8 cellular contexts compared by ENCODE assay signal in the genomic region with DNA sequence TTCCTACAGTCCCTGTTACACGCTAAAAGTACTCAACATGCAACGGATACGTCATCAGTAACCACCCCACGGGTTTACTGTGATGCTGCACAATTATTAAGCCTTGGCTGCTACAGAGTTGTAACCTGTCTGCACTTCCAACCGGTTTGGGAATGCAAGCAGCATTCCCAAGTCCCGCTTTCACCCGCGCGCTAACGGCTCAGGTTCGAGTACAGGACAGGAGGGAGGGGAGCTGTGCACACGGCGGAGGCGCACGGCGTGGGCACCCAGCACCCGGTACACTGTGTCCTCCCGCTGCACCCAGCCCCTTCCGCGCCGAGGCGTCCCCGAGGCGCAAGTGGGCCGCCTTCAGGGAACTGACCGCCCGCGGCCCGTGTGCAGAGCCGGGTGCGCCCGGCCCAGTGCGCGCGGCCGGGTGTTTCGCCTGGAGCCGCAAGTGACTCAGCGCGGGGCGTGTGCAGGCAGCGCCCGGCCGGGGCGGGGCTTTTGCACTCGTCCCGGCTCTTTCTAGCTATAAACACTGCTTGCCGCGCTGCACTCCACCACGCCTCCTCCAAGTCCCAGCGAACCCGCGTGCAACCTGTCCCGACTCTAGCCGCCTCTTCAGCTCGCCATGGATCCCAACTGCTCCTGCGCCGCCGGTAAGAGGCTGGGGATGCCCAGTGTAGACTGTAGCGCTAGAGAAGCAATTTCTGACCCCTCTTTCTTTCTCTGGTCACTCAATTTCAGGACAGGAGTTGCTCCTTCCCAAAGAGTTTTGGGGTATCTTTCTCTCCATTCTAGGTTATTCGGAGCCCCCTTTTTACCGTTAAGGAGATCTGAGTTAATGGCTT. TPM values are rescaled to one million over a fixed set of nuclear protein-coding genes. Genes with fewer than 3 reads are reported as not detected.
DNase-seq lines count a peak whose midpoint lies in the region; ATAC-seq and TF ChIP-seq lines count a peak whose summit lies in the region.

A gene (plus strand): TSS at position 542 of the 833 bp plus-strand sequence. CDS start 72 bp downstream, at position 614.

- H3K9ac ChIP-seq in HUES64 (ENCODE audit: low read depth, low read length) = peak within 1 kb of the TSS; percentile 18; the same call in 1 of the 2 replicates

- H3K27ac ChIP-seq in HUES64 (ENCODE audit: low read depth, low read length) = no peak within 1 kb of the TSS

- 6% methylated on average over 62 of the region's 62 CpGs for WGBS in HUES64

- TF ChIP-seq CTCF in mucosa of descending colon (IDR thresholded peaks at IDR 0.05) = no peak

- H3K36me3 ChIP-seq in HUES64 (ENCODE audit: insufficient read depth, low read length) = no peaks in the 10 kb centered on the region
- H3K36me3 ChIP-seq in mucosa of descending colon (ENCODE audit: low read depth) = no peaks in the 10 kb centered on the region

- H3K9me3 ChIP-seq in HUES64 (ENCODE audit: insufficient read depth, low read depth, low read length) (no peaks in the 10 kb centered on the region), mucosa of descending colon (no peaks in the 10 kb centered on the region)

- H3K4me1 ChIP-seq in HUES64 (ENCODE audit: insufficient read depth, low read length) (peaks cover 18% of the 10 kb centered on the region), mucosa of descending colon (ENCODE audit: low read depth) (peaks cover 20% of the 10 kb centered on the region)

- intact Hi-C loops in mucosa of descending colon (cut with DNase I, micrococcal nuclease) = loop anchor here in 1 of 2 donors (10.0 kb wide), 1 partner anchor 93 kb away; no protein-coding TSS in a partner anchor

- H3K4me3 ChIP-seq in HUES64 (ENCODE audit: low read length) (peak within 1 kb of the TSS; percentile 53), mucosa of descending colon (peak within 1 kb of the TSS; percentile 0)

- ATAC-seq in GM21515 (IDR thresholded peaks at IDR 0.05; ENCODE audit: unreplicated experiment) (peak; percentile 92), mucosa of descending colon (peak; percentile 92)

- H3K27me3 ChIP-seq in HUES64 (ENCODE audit: insufficient read depth, low read length) = peaks cover 85% of the 10 kb centered on the region

- DNase-seq in DMS 273 (lab: John Stamatoyannopoulos, UW; ENCODE audit: unreplicated experiment) (peak; percentile 98), OCI-M1 (lab: John Stamatoyannopoulos, UW) (peak; percentile 95), activated T-cell treated with anti-CD3 and anti-CD28 coated beads for 24 hours (ENCODE audit: low read depth) (peak; percentile 88), epidermal melanocyte (ENCODE audit: insufficient read length, low spot score) (peak; percentile 85), mucosa of descending colon (peak; percentile 96 to 98 (median 97))
- DNase-seq in stimulated activated CD8-positive, alpha-beta memory T cell treated with anti-CD3 and anti-CD28 coated beads, Interleukin-4, amount 100 ng/mL, for 24 hours (ENCODE audit: low read depth) = peak; percentile 85

RNA-seq across cellular contexts. Expression of the gene that starts here (rescaled TPM):
- polyA plus RNA-seq in HUES64 (2013, experiment 1 of 2) = 39.0 TPM
- 49.8 TPM for polyA plus RNA-seq in HUES64 (2013, experiment 2 of 2)
- total RNA-seq in mucosa of descending colon = 100 to 1,000 TPM in 2 of 3 donors, 10 to 100 TPM in 1; 100.0 to 211 (median 206) TPM
